18 cellular contexts compared by ENCODE assay signal in genomic region chr10:12597800-12598750, GRCh38.
DNase-seq lines count a peak whose midpoint lies in the region; FAIRE-seq and TF ChIP-seq lines count a peak whose summit lies in the region.
"Had no signal": no experiment of that assay in that cellular context is flagged by ENCODE, and none has a peak within 500 bp of the region (broad histone marks: within the 10 kb centered on the region; RNA-seq: fewer than 3 reads in every experiment).

No MANE protein-coding gene starts in this region.

- WGBS in SK-N-SH (ENCODE audit: low lambda C conversion rate), result 84% methylated on average over 15 of the region's 15 CpGs

- peak overlapping the region; percentile 66 for H3K27ac ChIP-seq in SJCRH30
- no peak overlapping the region for H3K27ac ChIP-seq in neural progenitor cell
- no peak overlapping the region for H3K27ac ChIP-seq in SK-N-SH (ENCODE audit: low read depth in 2 of 2, low read length in 1 of 2)
- H3K27ac ChIP-seq: transverse colon had no signal

- H4K20me1 ChIP-seq in neural progenitor cell (ENCODE audit: low read depth), result no peaks in the 10 kb centered on the region
- no peaks in the 10 kb centered on the region for H4K20me1 ChIP-seq in SK-N-SH (ENCODE audit: insufficient read depth)

- H3K27me3 Mint-ChIP-seq in neural progenitor cell (ENCODE audit: insufficient read depth, low read depth), result peaks cover 3% of the 10 kb centered on the region
- H3K27me3 Mint-ChIP-seq: activated CD4-positive, alpha-beta T cell treated with anti-CD3 and anti-CD28 coated beads for 36 hours; activated naive CD8-positive, alpha-beta T cell; central memory CD8-positive, alpha-beta T cell had no signal

- TF ChIP-seq EP300 in SK-N-SH (IDR thresholded peaks at IDR 0.05; ENCODE audit: borderline replicate concordance in 1 of 2, low read depth in 1 of 2, low read length in 1 of 2), result no peak

- FAIRE-seq in GM12891 (lab: Jason Lieb, UNC), result peak; percentile 62

- no peak for TF ChIP-seq POLR2A in GM12891 (IDR thresholded peaks at IDR 0.05; ENCODE audit: low read depth, low read length)

- H3K79me2 ChIP-seq in neural progenitor cell (ENCODE audit: low read depth) (no peaks in the 10 kb centered on the region), SK-N-SH (ENCODE audit: insufficient read depth) (no peaks in the 10 kb centered on the region)

- TF ChIP-seq CTCF in neural progenitor cell (IDR thresholded peaks at IDR 0.05) (no peak), SK-N-SH (IDR thresholded peaks at IDR 0.05) (no peak), GM13976 (IDR thresholded peaks at IDR 0.05; ENCODE audit: borderline replicate concordance, control extremely low read depth, extremely low read depth, insufficient read depth, missing control alignments) (no peak)

- H2AFZ ChIP-seq in neural progenitor cell (replicated peaks) (no peak overlapping the region), SK-N-SH (ENCODE audit: low read depth) (no peak overlapping the region)

- POLR2A ChIA-PET in SK-N-SH (lab: Yijun Ruan, JAX), result no interaction called here

- peaks cover 15% of the 10 kb centered on the region for H3K9me3 Mint-ChIP-seq in neural progenitor cell
- H3K9me3 Mint-ChIP-seq: central memory CD8-positive, alpha-beta T cell had no signal

- no peak overlapping the region for H3K4me3 ChIP-seq in SJCRH30
- no peak overlapping the region for H3K4me3 ChIP-seq in neural progenitor cell
- H3K4me3 ChIP-seq in SK-N-SH (ENCODE audit: low read depth in 2 of 2, low read length in 1 of 2), result no peak overlapping the region
- H3K4me3 ChIP-seq: HAP-1, transverse colon had no signal

- H3F3A ChIP-seq in neural progenitor cell (ENCODE audit: low read depth) (no peaks in the 10 kb centered on the region), SK-N-SH (replicated peaks; ENCODE audit: insufficient read depth) (no peaks in the 10 kb centered on the region)

- H3K27me3 ChIP-seq in SJCRH30, result no peaks in the 10 kb centered on the region
- no peaks in the 10 kb centered on the region for H3K27me3 ChIP-seq in neural progenitor cell
- no peaks in the 10 kb centered on the region for H3K27me3 ChIP-seq in SK-N-SH (ENCODE audit: insufficient read depth)
- H3K27me3 ChIP-seq: transverse colon had no signal

- TF ChIP-seq RAD21 in SK-N-SH (IDR thresholded peaks at IDR 0.05; ENCODE audit: low read length), result no peak

- CTCF ChIA-PET in SK-N-SH (lab: Yijun Ruan, JAX), result no interaction called here

- no peaks in the 10 kb centered on the region for H3K9me3 ChIP-seq in SJCRH30 (replicated peaks)
- H3K9me3 ChIP-seq in neural progenitor cell (ENCODE audit: low read depth), result no peaks in the 10 kb centered on the region
- no peaks in the 10 kb centered on the region for H3K9me3 ChIP-seq in SK-N-SH
- H3K9me3 ChIP-seq: HAP-1 had no signal

- DNase-seq in GM12891 (ENCODE audit: insufficient read length, low spot score) (no peak), NCI-H187 treated with DMSO at 0.1 percent for 48 hours (lab: John Stamatoyannopoulos, UW) (peak; percentile 73), SJCRH30 (peak; percentile 20 to 53), neural progenitor cell (ENCODE audit: low spot score) (no peak), H4 (ENCODE audit: low spot score) (no peak), SK-N-SH (no peak), GM13976 (ENCODE audit: low spot score) (no peak), epidermal melanocyte (ENCODE audit: insufficient read length, low spot score) (no peak)
- DNase-seq: activated CD4-positive, alpha-beta T cell treated with anti-CD3 and anti-CD28 coated beads for 36 hours; activated T-cell treated with anti-CD3 and anti-CD28 coated beads, Interleukin-2, amount 50 U/mL, for 1 hour; CD4-positive, CD25-positive, alpha-beta regulatory T cell; foreskin fibroblast; stimulated activated CD4-positive, alpha-beta T cell treated with anti-CD3 and anti-CD28 coated beads, Interleukin-4, amount 100 ng/mL, for 24 hours; T1000; transverse colon had no signal

- peak overlapping the region; percentile 57 for H3K27ac Mint-ChIP-seq in neural progenitor cell
- H3K27ac Mint-ChIP-seq: activated CD4-positive, alpha-beta T cell treated with anti-CD3 and anti-CD28 coated beads for 36 hours; activated naive CD8-positive, alpha-beta T cell; CD4-positive, CD25-positive, alpha-beta regulatory T cell had no signal

- H3K4me2 ChIP-seq in neural progenitor cell (no peak overlapping the region), SK-N-SH (no peak overlapping the region)

- H3K9ac ChIP-seq in neural progenitor cell, result no peak overlapping the region
- no peak overlapping the region for H3K9ac ChIP-seq in SK-N-SH

- H3K9me2 ChIP-seq in SK-N-SH, result no peaks in the 10 kb centered on the region

- H3K4me1 Mint-ChIP-seq in neural progenitor cell, result peaks cover 16% of the 10 kb centered on the region

- H3K4me1 ChIP-seq in SJCRH30, result peaks cover 9% of the 10 kb centered on the region
- no peaks in the 10 kb centered on the region for H3K4me1 ChIP-seq in neural progenitor cell
- no peaks in the 10 kb centered on the region for H3K4me1 ChIP-seq in SK-N-SH (ENCODE audit: control insufficient read depth in 1 of 2, insufficient read depth in 2 of 2, low read depth in 1 of 2, low read length in 1 of 2)
- H3K4me1 ChIP-seq: HAP-1, transverse colon had no signal

- H3K36me3 Mint-ChIP-seq in neural progenitor cell, result peaks cover 2% of the 10 kb centered on the region

- H3K36me3 ChIP-seq in SJCRH30 (no peaks in the 10 kb centered on the region), neural progenitor cell (no peaks in the 10 kb centered on the region), SK-N-SH (replicated peaks in 1 of 2; ENCODE audit: control insufficient read depth in 1 of 2, insufficient read depth in 2 of 2, low read length in 1 of 2) (no peaks in the 10 kb centered on the region)
- H3K36me3 ChIP-seq: HAP-1, transverse colon had no signal

- in situ Hi-C loops in GM13976 (cut with MboI; ENCODE audit: low sequenced_read_pairs, unreplicated experiment), result no loop called here

- H3K4me3 Mint-ChIP-seq in neural progenitor cell, result no peak overlapping the region
- H3K4me3 Mint-ChIP-seq: activated CD4-positive, alpha-beta T cell treated with anti-CD3 and anti-CD28 coated beads for 36 hours; activated naive CD8-positive, alpha-beta T cell; CD4-positive, CD25-positive, alpha-beta regulatory T cell; central memory CD8-positive, alpha-beta T cell had no signal

TF ChIP-seq in GM12891, 5 proteins besides CTCF, POLR2A, EP300 and RAD21:
- no peak for TF ChIP-seq TAF1 (IDR thresholded peaks at IDR 0.05; ENCODE audit: low read depth, low read length)
- TF ChIP-seq POU2F2 (IDR thresholded peaks at IDR 0.05; ENCODE audit: low read depth, low read length), result no peak
- TF ChIP-seq POLR2AphosphoS5 (IDR thresholded peaks at IDR 0.05; ENCODE audit: low read depth, low read length), result no peak
- no peak for TF ChIP-seq SPI1 (IDR thresholded peaks at IDR 0.05; ENCODE audit: low read depth, low read length)
- TF ChIP-seq PAX5 (IDR thresholded peaks at IDR 0.05; ENCODE audit: insufficient read depth, low read length, severe bottlenecking), result no peak
TF ChIP-seq in GM12891: peak in this region for 0.

TF ChIP-seq in SK-N-SH, 30 proteins besides CTCF, POLR2A, EP300 and RAD21:
- no peak for TF ChIP-seq MAX (IDR thresholded peaks at IDR 0.05; ENCODE audit: low read depth)
- no peak for TF ChIP-seq NFIC (IDR thresholded peaks at IDR 0.05; ENCODE audit: borderline replicate concordance)
- TF ChIP-seq FOXM1 (IDR thresholded peaks at IDR 0.05; ENCODE audit: low read depth), result no peak
- TF ChIP-seq RFX5 (IDR thresholded peaks at IDR 0.05; ENCODE audit: low read length), result no peak
- TF ChIP-seq MEF2A (IDR thresholded peaks at IDR 0.05; ENCODE audit: borderline replicate concordance, low read depth), result no peak
- TF ChIP-seq PBX3 (IDR thresholded peaks at IDR 0.05), result no peak
- TF ChIP-seq REST (IDR thresholded peaks at IDR 0.05; ENCODE audit: low read depth, low read length), result no peak

Comparison
In these comparisons a context has a peak if more than half of its experiments do, and no peak if none do; other contexts are left out.
1. DNase-seq: peak in NCI-H187 treated with DMSO at 0.1 percent for 48 hours (single experiment) and SJCRH30 (2 of 2); none in GM12891 (single experiment), neural progenitor cell (single experiment), H4 (single experiment), SK-N-SH (single experiment), GM13976 (single experiment) and epidermal melanocyte (single experiment).